In genomic region chr11:134207538-134208239, GRCh38 we compare ENCODE assay signal across 8 cellular contexts. TPM values are rescaled to one million over a fixed set of nuclear protein-coding genes. Genes with fewer than 3 reads are reported as not detected.
DNase-seq lines count a peak whose midpoint lies in the region; ATAC-seq and TF ChIP-seq lines count a peak whose summit lies in the region.

No MANE protein-coding gene starts in this region.

- no peak overlapping the region for H3K4me3 Mint-ChIP-seq in Calu3 (ENCODE audit: low read depth, unreplicated experiment)
- H3K4me3 Mint-ChIP-seq in activated T-cell treated with anti-CD3 and anti-CD28 coated beads, Interleukin-2, amount 50 U/mL, for 4 hours: no peak overlapping the region

- H3K9ac ChIP-seq in MM.1S (ENCODE audit: low read length): no peak overlapping the region

- H3K27ac Mint-ChIP-seq in Calu3 (ENCODE audit: unreplicated experiment): no peak overlapping the region

- H3K4me1 Mint-ChIP-seq in Calu3 (ENCODE audit: low read depth, unreplicated experiment): peaks cover 8% of the 10 kb centered on the region
- no peaks in the 10 kb centered on the region for H3K4me1 Mint-ChIP-seq in activated T-cell treated with anti-CD3 and anti-CD28 coated beads, Interleukin-2, amount 50 U/mL, for 4 hours (ENCODE audit: low read depth)

- intact Hi-C loops in Calu3 (cut with micrococcal nuclease; ENCODE audit: unreplicated experiment): no loop called here

- H3K9me3 Mint-ChIP-seq in Calu3 (ENCODE audit: low read depth, unreplicated experiment): no peaks in the 10 kb centered on the region
- H3K9me3 Mint-ChIP-seq in activated T-cell treated with anti-CD3 and anti-CD28 coated beads, Interleukin-2, amount 50 U/mL, for 4 hours: no peaks in the 10 kb centered on the region

- H3F3A ChIP-seq in MM.1S (ENCODE audit: insufficient read depth, low read length): no peaks in the 10 kb centered on the region; the same call in 1 of the 2 replicates

- no peak overlapping the region for H3K4me2 ChIP-seq in MM.1S (ENCODE audit: low read depth, low read length)

- no peaks in the 10 kb centered on the region for H3K27me3 Mint-ChIP-seq in Calu3 (ENCODE audit: unreplicated experiment)
- no peaks in the 10 kb centered on the region for H3K27me3 Mint-ChIP-seq in activated T-cell treated with anti-CD3 and anti-CD28 coated beads, Interleukin-2, amount 50 U/mL, for 4 hours (ENCODE audit: low read depth)

- no peaks in the 10 kb centered on the region for H3K27me3 ChIP-seq in MM.1S (replicated peaks; ENCODE audit: insufficient read depth, low read length)

- DNase-seq in Calu3 (peak; percentile 66), MM.1S (no peak), glomerular visceral epithelial cell (ENCODE audit: extremely low spot score) (peak; percentile 20), KG1 (lab: John Stamatoyannopoulos, UW) (no peak), A172 (ENCODE audit: low spot score) (no peak)
- DNase-seq in activated T-cell treated with anti-CD3 and anti-CD28 coated beads, Interleukin-2, amount 50 U/mL, for 4 hours: peak; percentile 54
- peak; percentile 69 for DNase-seq in stimulated activated CD4-positive, alpha-beta T cell treated with anti-CD3 and anti-CD28 coated beads, Interleukin-2, amount 100 ng/mL, for 24 hours

- peaks cover 43% of the 10 kb centered on the region for H3K36me3 ChIP-seq in MM.1S (replicated peaks; ENCODE audit: insufficient read depth, low read length)

- H3K27ac ChIP-seq in MM.1S (ENCODE audit: low read length): no peak overlapping the region

- H3K9me3 ChIP-seq in MM.1S (replicated peaks; ENCODE audit: insufficient read depth, low read length): no peaks in the 10 kb centered on the region

- no peak overlapping the region for H2AFZ ChIP-seq in MM.1S (ENCODE audit: low read length)

- no peak overlapping the region for H3K4me3 ChIP-seq in MM.1S (ENCODE audit: low read length)

- no peaks in the 10 kb centered on the region for H3K4me1 ChIP-seq in MM.1S (ENCODE audit: low read length)

- CTCF ChIA-PET in Calu3 (lab: Charles Lee): interaction anchor here (0.7 to 1.0 kb wide), 3 partner anchors 17 to 59 kb away, joined by 3 to 6 read pairs (median 4); partner anchors contain the start of gene VPS26B

- H3K36me3 Mint-ChIP-seq in Calu3 (ENCODE audit: insufficient read depth, unreplicated experiment): peaks cover 31% of the 10 kb centered on the region
- H3K36me3 Mint-ChIP-seq in activated T-cell treated with anti-CD3 and anti-CD28 coated beads, Interleukin-2, amount 50 U/mL, for 4 hours (ENCODE audit: insufficient read depth): peaks cover 49% of the 10 kb centered on the region

- H4K20me1 ChIP-seq in MM.1S (ENCODE audit: insufficient read depth, low read length): peaks cover 9% of the 10 kb centered on the region; the same call in 1 of the 2 replicates

- BruUV-seq in Calu3 (replicated peaks; lab: Mats Ljungman, UMichigan): no TSS peak

- H3K9me2 ChIP-seq in MM.1S (replicated peaks; ENCODE audit: insufficient read depth, low read length): no peaks in the 10 kb centered on the region

- peak; percentile 30 to 61 for ATAC-seq in activated T-cell treated with anti-CD3 and anti-CD28 coated beads, Interleukin-2, amount 50 U/mL, for 4 hours
- ATAC-seq in GM19395 (IDR thresholded peaks at IDR 0.05; ENCODE audit: unreplicated experiment): no peak

- H3K79me2 ChIP-seq in MM.1S (ENCODE audit: low read length): peaks cover 62% of the 10 kb centered on the region

- TF ChIP-seq CTCF in Calu3 (IDR thresholded peaks at IDR 0.05; ENCODE audit: unreplicated experiment) (peak; percentile 81), MM.1S (IDR thresholded peaks at IDR 0.05; ENCODE audit: low read length) (peak; percentile 55)

RNA-seq across cellular contexts. Expression of gene NCAPD3, which starts 16.1 kb away (rescaled TPM):
- total RNA-seq in Calu3 (2022): 69.4 and 78.2 TPM in 2 replicates
- 10 to 100 TPM; 54.1 to 67.2 (median 56.8) TPM for total RNA-seq in activated T-cell treated with anti-CD3 and anti-CD28 coated beads, Interleukin-2, amount 50 U/mL, for 4 hours
- 16.8 and 20.1 TPM in 2 replicates for total RNA-seq in A172 (2014; rRNA removed; shearing (Covaris generic))

RNA-seq across cellular contexts. Expression of gene VPS26B, which starts 16.8 kb away (rescaled TPM):
- 33.1 and 34.6 TPM in 2 replicates for total RNA-seq in Calu3 (2022)
- 10 to 100 TPM; 30.4 to 33.5 (median 32.8) TPM for total RNA-seq in activated T-cell treated with anti-CD3 and anti-CD28 coated beads, Interleukin-2, amount 50 U/mL, for 4 hours
- total RNA-seq in A172 (2014; rRNA removed; shearing (Covaris generic)): 25.1 and 25.4 TPM in 2 replicates

RNA-seq across cellular contexts. Expression of gene THYN1, which starts 45.5 kb away (rescaled TPM):
- 26.0 and 27.2 TPM in 2 replicates for total RNA-seq in Calu3 (2022)
- 10 to 100 TPM; 37.7 to 49.0 (median 43.3) TPM for total RNA-seq in activated T-cell treated with anti-CD3 and anti-CD28 coated beads, Interleukin-2, amount 50 U/mL, for 4 hours
- 46.6 and 49.3 TPM in 2 replicates for total RNA-seq in A172 (2014; rRNA removed; shearing (Covaris generic))

RNA-seq across cellular contexts. Expression of gene ACAD8, which starts 45.7 kb away (rescaled TPM):
- 21.0 and 21.1 TPM in 2 replicates for total RNA-seq in Calu3 (2022)
- total RNA-seq in activated T-cell treated with anti-CD3 and anti-CD28 coated beads, Interleukin-2, amount 50 U/mL, for 4 hours: 10 to 100 TPM; 18.2 to 19.0 (median 18.4) TPM
- total RNA-seq in A172 (2014; rRNA removed; shearing (Covaris generic)): 7.5 and 8.0 TPM in 2 replicates

Comparison
In these comparisons a context has a peak if more than half of its experiments do, and no peak if none do; other contexts are left out.
1. DNase-seq: peak in Calu3 (single experiment), activated T-cell treated with anti-CD3 and anti-CD28 coated beads, Interleukin-2, amount 50 U/mL, for 4 hours (single experiment), glomerular visceral epithelial cell (single experiment) and stimulated activated CD4-positive, alpha-beta T cell treated with anti-CD3 and anti-CD28 coated beads, Interleukin-2, amount 100 ng/mL, for 24 hours (2 of 2); none in MM.1S (single experiment), KG1 (single experiment) and A172 (single experiment).